24 cellular contexts compared by ENCODE assay signal in genomic region chr6:3729603-3730344, GRCh38.
"Had no signal": no experiment of that assay in that cellular context is flagged by ENCODE, and none has a peak within 500 bp of the region (broad histone marks: within the 10 kb centered on the region; RNA-seq: fewer than 3 reads in every experiment).

No MANE protein-coding gene starts in this region.

- H3K9me3 ChIP-seq: gastroesophageal sphincter, left lung, mucosa of descending colon, pancreas, right lobe of liver, stomach, thyroid gland had no signal

- H2AFZ ChIP-seq: neural progenitor cell had no signal

- DNase-seq: cortex of kidney; dorsolateral prefrontal cortex; effector CD4-positive, alpha-beta T cell; foreskin fibroblast; heart right ventricle; hippocampal formation; left cardiac atrium; left lung; mesenchymal stem cell; mucosa of descending colon; naive B cell; small intestine; stimulated activated CD4-positive, alpha-beta T cell treated with anti-CD3 and anti-CD28 coated beads, Interleukin-2, amount 100 ng/mL, for 24 hours; stimulated activated CD4-positive, alpha-beta T cell treated with anti-CD3 and anti-CD28 coated beads, Interleukin-4, amount 100 ng/mL, for 24 hours; stimulated activated naive CD4-positive, alpha-beta T cell treated with Interleukin-2 at 50 U/mL for 16 hours; stomach; thyroid gland had no signal

- H3K36me3 ChIP-seq: neural progenitor cell, pancreas had no signal

- H3K4me1 ChIP-seq: neural progenitor cell had no signal

- H3K4me2 ChIP-seq: neural progenitor cell had no signal

- H3K27me3 ChIP-seq: dorsolateral prefrontal cortex, gastroesophageal sphincter, heart right ventricle, left lung, neural progenitor cell, pancreas, right lobe of liver, stomach, thyroid gland had no signal

- H3K27ac ChIP-seq: dorsolateral prefrontal cortex, epithelial cell of prostate, gastroesophageal sphincter, heart right ventricle, left lung, neural progenitor cell, pancreas, right lobe of liver, stomach, thyroid gland had no signal

- H3K4me3 ChIP-seq: dorsolateral prefrontal cortex, gastroesophageal sphincter, heart right ventricle, left lung, mucosa of descending colon, neural progenitor cell, pancreas, right lobe of liver, stomach, thyroid gland had no signal

- ATAC-seq: esophagus mucosa; gastroesophageal sphincter; heart right ventricle; left cardiac atrium; left lung; mucosa of descending colon; pancreas; right lobe of liver; stimulated activated effector memory CD8-positive, alpha-beta T cell treated with anti-CD3 and anti-CD28 coated beads, Interleukin-12 subunit alpha, Interleukin-12 subunit beta, amount 100 ng/mL, for 72 hours had no signal
